ENCODE assay signal across 8 cellular contexts in the genomic region with DNA sequence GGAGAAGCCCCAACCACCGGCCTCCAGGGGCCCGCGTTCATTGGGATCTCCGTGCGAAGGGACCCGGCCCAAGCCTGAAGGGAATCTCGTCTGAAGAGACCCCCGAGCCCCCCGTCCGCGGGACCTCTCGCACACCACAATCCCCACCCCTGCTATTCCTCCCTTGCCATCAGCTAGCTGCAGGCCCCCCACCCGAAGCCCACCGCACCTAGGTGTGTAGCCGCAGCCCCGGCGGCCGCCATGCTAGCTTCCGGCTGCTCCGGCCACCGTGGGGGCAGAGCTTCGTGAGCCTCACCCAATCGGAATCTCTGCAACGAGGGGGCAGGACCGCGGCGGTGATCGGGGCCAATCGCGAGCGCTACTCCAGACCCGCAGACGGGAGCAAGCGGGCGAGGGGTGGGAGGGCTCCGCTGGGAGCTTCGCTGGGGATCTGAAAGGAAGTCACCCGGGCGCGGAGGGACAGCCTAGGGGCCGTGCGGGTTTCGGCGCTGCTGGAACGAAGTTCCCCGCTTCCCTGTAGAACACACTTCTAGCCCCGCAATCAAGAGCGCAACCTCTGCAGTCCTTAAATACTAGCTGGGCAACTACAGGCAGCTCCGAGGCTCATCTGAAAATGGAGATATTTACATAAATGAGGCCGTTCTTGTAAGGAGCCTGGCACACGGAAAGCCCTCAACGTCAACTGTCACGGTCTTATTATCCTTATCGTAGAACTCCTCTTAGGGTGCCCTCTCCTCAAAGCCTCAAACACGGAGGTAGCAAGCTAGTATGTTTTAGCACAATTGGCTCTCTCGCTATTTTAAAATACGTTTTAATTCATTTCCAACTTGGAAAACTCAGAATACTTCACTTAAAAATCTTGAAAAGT. TPM values are rescaled to one million over a fixed set of nuclear protein-coding genes. Genes with fewer than 3 reads are reported as not detected.
A peak's percentile ranks its signal among the peaks of the same experiment; 100 is the strongest.
DNase-seq lines count a peak whose midpoint lies in the region; ATAC-seq and TF ChIP-seq lines count a peak whose summit lies in the region.

A gene (minus strand): TSS at position 270 of the 868 bp plus-strand sequence. CDS start 28 bp downstream, at position 242.

- DNase-seq in ELR (ENCODE audit: low read depth) = peak; percentile 95
- DNase-seq in H9 = peak; percentile 99
- peak; percentile 95 for DNase-seq in MM.1S
- DNase-seq in SIG-M5 treated with dmso at 0.1 percent for 504 hours (lab: John Stamatoyannopoulos, UW; ENCODE audit: unreplicated experiment) = peak; percentile 96
- DNase-seq in activated gamma-delta T cell treated with Interleukin-2 at 50 U/mL for 16 hours = peak; percentile 89
- DNase-seq in fibroblast of villous mesenchyme (ENCODE audit: low read depth) = peak; percentile 90
- DNase-seq in stimulated activated naive CD8-positive, alpha-beta T cell treated with anti-CD3 and anti-CD28 coated beads, Interleukin-15, amount 100 ng/mL, for 72 hours = peak; percentile 90 to 92

- H3K36me3 Mint-ChIP-seq in H9 (ENCODE audit: insufficient read depth in 1 of 3, low read depth in 3 of 3) = peaks cover 11 to 28% (median 24%) of the 10 kb centered on the region in 3 experiments; a peak in 6 of 7 replicates

- H3F3A ChIP-seq in MM.1S (ENCODE audit: insufficient read depth, low read length) = 0 out of 2 replicates have a peak, but pooled peaks cover 15% of the 10 kb centered on the region
- no peaks in the 10 kb centered on the region for H3F3A ChIP-seq in neural cell (ENCODE audit: insufficient read depth, low read length, poor library complexity, severe bottlenecking)

- H4K20me1 ChIP-seq in H9 (ENCODE audit: control insufficient read depth, insufficient read depth, insufficient read length) (no peaks in the 10 kb centered on the region), MM.1S (ENCODE audit: insufficient read depth, low read length) (no peaks in the 10 kb centered on the region; the same call in 1 of the 2 replicates), neural cell (ENCODE audit: insufficient read depth) (no peaks in the 10 kb centered on the region)

- no peak within 1 kb of the TSS for H2BK15ac ChIP-seq in H9 (ENCODE audit: low read depth, low read length)

- H3T11ph ChIP-seq in H9 (ENCODE audit: low read length) = no peak within 1 kb of the TSS

- H2BK12ac ChIP-seq in H9 (ENCODE audit: insufficient read length, low read depth, low read length) = no peak within 1 kb of the TSS

- H3K9ac ChIP-seq in H9 (ENCODE audit: extremely low read depth, insufficient read length, low read length) (peak within 1 kb of the TSS; percentile 18), MM.1S (ENCODE audit: low read length) (peak within 1 kb of the TSS; percentile 92), neural cell (ENCODE audit: low read length) (peak within 1 kb of the TSS; percentile 89)

- no peak within 1 kb of the TSS for H3K23ac ChIP-seq in H9 (ENCODE audit: insufficient read length, low read depth, low read length)

- no peak within 1 kb of the TSS; the same call in 1 of the 2 replicates for H3K14ac ChIP-seq in H9 (ENCODE audit: insufficient read depth, low read length)

- peak within 1 kb of the TSS; percentile 92 to 97 for H3K4me3 Mint-ChIP-seq in H9
- peak within 1 kb of the TSS; percentile 95 to 96 for H3K4me3 Mint-ChIP-seq in stimulated activated naive CD8-positive, alpha-beta T cell treated with anti-CD3 and anti-CD28 coated beads, Interleukin-15, amount 100 ng/mL, for 72 hours

- no peak for TF ChIP-seq EP300 in neural cell (conservative IDR thresholded peaks at IDR 0.05; ENCODE audit: poor library complexity, severe bottlenecking)

- no peak within 1 kb of the TSS for H2AK5ac ChIP-seq in H9 (ENCODE audit: insufficient read length, low read length)

- H3K4me2 ChIP-seq in H9 (ENCODE audit: insufficient read depth, insufficient read length, low read length) = peak within 1 kb of the TSS; percentile 91
- H3K4me2 ChIP-seq in MM.1S (ENCODE audit: low read depth, low read length) = peak within 1 kb of the TSS; percentile 93
- H3K4me2 ChIP-seq in neural cell (ENCODE audit: low read length) = peak within 1 kb of the TSS; percentile 88

- peak; percentile 99 for ATAC-seq in stimulated activated naive CD8-positive, alpha-beta T cell treated with anti-CD3 and anti-CD28 coated beads, Interleukin-15, amount 100 ng/mL, for 72 hours

- H2AFZ ChIP-seq in H9 (ENCODE audit: low read length) = peak within 1 kb of the TSS; percentile 71
- H2AFZ ChIP-seq in MM.1S (ENCODE audit: low read length) = peak within 1 kb of the TSS; percentile 95
- H2AFZ ChIP-seq in neural cell (ENCODE audit: low read depth, low read length) = peak within 1 kb of the TSS; percentile 69

- H3K27ac ChIP-seq in H9 (ENCODE audit: insufficient read length, low read depth, low read length) (no peak within 1 kb of the TSS), MM.1S (ENCODE audit: low read length) (peak within 1 kb of the TSS; percentile 67; the same call in 1 of the 2 replicates), neural cell (ENCODE audit: low read length) (peak within 1 kb of the TSS; percentile 80)

- H3K27me3 ChIP-seq in H9 (ENCODE audit: insufficient read depth, low read length) (no peaks in the 10 kb centered on the region), MM.1S (replicated peaks; ENCODE audit: insufficient read depth, low read length) (no peaks in the 10 kb centered on the region), neural cell (ENCODE audit: insufficient read depth, low read depth, low read length) (no peaks in the 10 kb centered on the region)

- H3K9me3 ChIP-seq in H9 (ENCODE audit: control insufficient read depth, low read depth, low read length) (no peaks in the 10 kb centered on the region), MM.1S (replicated peaks; ENCODE audit: insufficient read depth, low read length) (no peaks in the 10 kb centered on the region), neural cell (ENCODE audit: low read length) (no peaks in the 10 kb centered on the region)

- H4K91ac ChIP-seq in H9 (ENCODE audit: insufficient read length, low read depth, low read length) = no peak within 1 kb of the TSS

- H3K36me3 ChIP-seq in MM.1S (replicated peaks; ENCODE audit: insufficient read depth, low read length) = no peaks in the 10 kb centered on the region; the same call in 1 of the 2 replicates
- no peaks in the 10 kb centered on the region for H3K36me3 ChIP-seq in neural cell (ENCODE audit: insufficient read depth, low read length)

- no peak within 1 kb of the TSS for H4K8ac ChIP-seq in H9 (replicated peaks; ENCODE audit: insufficient read length, low read depth, low read length)

- peaks cover 11% of the 10 kb centered on the region for H3K23me2 ChIP-seq in H9 (ENCODE audit: insufficient read length, low read depth, low read length, poor library complexity, severe bottlenecking)

- H3K56ac ChIP-seq in H9 (ENCODE audit: insufficient read length, low read depth, low read length) = no peak within 1 kb of the TSS

- H3K27me3 Mint-ChIP-seq in H9 (ENCODE audit: low read depth) = peaks cover 7% of the 10 kb centered on the region
- H3K27me3 Mint-ChIP-seq in stimulated activated naive CD8-positive, alpha-beta T cell treated with anti-CD3 and anti-CD28 coated beads, Interleukin-15, amount 100 ng/mL, for 72 hours = no peaks in the 10 kb centered on the region

- H4K5ac ChIP-seq in H9 (ENCODE audit: insufficient read length, low read depth, low read length) = no peak within 1 kb of the TSS

- no peak within 1 kb of the TSS for H2BK20ac ChIP-seq in H9 (ENCODE audit: low read depth, low read length, poor library complexity, severe bottlenecking)

- no peak within 1 kb of the TSS for H2BK5ac ChIP-seq in H9 (ENCODE audit: insufficient read length, low read length)

- no peak within 1 kb of the TSS for H3K4ac ChIP-seq in H9 (ENCODE audit: low read depth, low read length)

- H3K4me1 Mint-ChIP-seq in H9 = peaks cover 19 to 32% of the 10 kb centered on the region in 2 experiments
- peaks cover 79% of the 10 kb centered on the region for H3K4me1 Mint-ChIP-seq in stimulated activated naive CD8-positive, alpha-beta T cell treated with anti-CD3 and anti-CD28 coated beads, Interleukin-15, amount 100 ng/mL, for 72 hours

- TF ChIP-seq CTCF in H9 (conservative IDR thresholded peaks at IDR 0.05) = no peak
- no peak for TF ChIP-seq CTCF in MM.1S (IDR thresholded peaks at IDR 0.05; ENCODE audit: low read length)
- no peak for TF ChIP-seq CTCF in fibroblast of villous mesenchyme (IDR thresholded peaks at IDR 0.05; ENCODE audit: insufficient read depth, low read depth, low read length)
- no peak for TF ChIP-seq CTCF in neural cell (IDR thresholded peaks at IDR 0.05; ENCODE audit: poor library complexity, severe bottlenecking)

- no peaks in the 10 kb centered on the region for H3K79me1 ChIP-seq in H9 (ENCODE audit: insufficient read depth, low read depth, low read length, poor library complexity, severe bottlenecking)

- no peaks in the 10 kb centered on the region for H3K9me3 Mint-ChIP-seq in H9
- no peaks in the 10 kb centered on the region for H3K9me3 Mint-ChIP-seq in stimulated activated naive CD8-positive, alpha-beta T cell treated with anti-CD3 and anti-CD28 coated beads, Interleukin-15, amount 100 ng/mL, for 72 hours

- H3K4me3 ChIP-seq in MM.1S (ENCODE audit: low read length) = peak within 1 kb of the TSS; percentile 99
- peak within 1 kb of the TSS; percentile 87 for H3K4me3 ChIP-seq in fibroblast of villous mesenchyme (ENCODE audit: low read depth, low read length)
- peak within 1 kb of the TSS; percentile 100 for H3K4me3 ChIP-seq in neural cell (ENCODE audit: low read length)

- H3K79me2 ChIP-seq in H9 (ENCODE audit: insufficient read depth, low read length) (no peaks in the 10 kb centered on the region), MM.1S (ENCODE audit: low read length) (peaks cover 42% of the 10 kb centered on the region), neural cell (replicated peaks; ENCODE audit: insufficient read depth, low read length) (peaks cover 16% of the 10 kb centered on the region)

- no peak within 1 kb of the TSS for H3K18ac ChIP-seq in H9 (ENCODE audit: insufficient read length, low read depth, low read length)

- H3K9me2 ChIP-seq in MM.1S (replicated peaks; ENCODE audit: insufficient read depth, low read length) (no peaks in the 10 kb centered on the region), neural cell (ENCODE audit: insufficient read depth, low read length) (no peaks in the 10 kb centered on the region)

- no peaks in the 10 kb centered on the region for H3K4me1 ChIP-seq in H9 (ENCODE audit: insufficient read depth, low read length)
- H3K4me1 ChIP-seq in MM.1S (ENCODE audit: low read length) = peaks cover 26% of the 10 kb centered on the region

- H3K27ac Mint-ChIP-seq in H9 = peak within 1 kb of the TSS in 2 of 3 experiments; percentile 20 to 95; a peak in 3 of 7 replicates
- H3K27ac Mint-ChIP-seq in stimulated activated naive CD8-positive, alpha-beta T cell treated with anti-CD3 and anti-CD28 coated beads, Interleukin-15, amount 100 ng/mL, for 72 hours = peak within 1 kb of the TSS; percentile 94 to 97

- H2BK120ac ChIP-seq in H9 (ENCODE audit: low read depth, low read length, poor library complexity, severe bottlenecking) = no peak within 1 kb of the TSS

- TF ChIP-seq RAD21 in neural cell (conservative IDR thresholded peaks at IDR 0.05) = no peak

- WGBS in H9 (ENCODE audit: extremely low coverage, insufficient read length, low lambda C conversion rate) = no CpG with 5 or more reads among the region's 57 CpGs

TF ChIP-seq in neural cell, 6 proteins besides CTCF, POLR2A, EP300 and RAD21 (continues in another document):
- TF ChIP-seq POLR2AphosphoS5 (IDR thresholded peaks at IDR 0.05) = peak; percentile 89

RNA-seq across cellular contexts. Expression of the gene that starts here (rescaled TPM):
- 40.3 and 45.8 TPM in 2 replicates for total RNA-seq in H9 (2021)
- 48.3 and 52.7 TPM in 2 replicates for total RNA-seq in fibroblast of villous mesenchyme
- polyA plus RNA-seq in neural cell = 37.6 and 58.5 TPM in 2 replicates
- polyA minus RNA-seq in neural cell = 38.0 and 43.5 TPM in 2 replicates

Comparison
In these comparisons a context has a peak if more than half of its experiments do, and no peak if none do; other contexts are left out.
1. H3K9ac ChIP-seq: peak in every context shown above with its lines; median percentile 92 in MM.1S; 89 in neural cell; 18 in H9.